28 cellular contexts compared by ENCODE assay signal in the genomic region with DNA sequence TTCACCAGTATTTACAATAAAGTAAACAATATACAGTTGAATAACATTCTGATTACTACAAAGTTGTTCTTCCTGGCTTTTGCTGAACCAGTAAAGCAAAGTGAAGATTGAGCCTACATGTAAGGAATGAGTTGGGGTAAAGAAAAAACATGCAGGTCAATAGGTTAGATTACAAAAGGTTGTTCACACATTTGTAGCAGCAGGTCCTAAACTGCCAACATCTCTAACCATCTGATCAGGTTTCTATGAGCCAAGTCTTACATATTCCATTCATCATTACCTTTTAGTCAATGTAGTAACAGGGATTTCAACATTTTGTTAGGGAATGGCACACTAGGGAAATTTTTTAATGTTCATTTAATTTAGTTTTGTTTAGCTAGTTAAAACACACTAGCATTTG. TPM values are rescaled to one million over a fixed set of nuclear protein-coding genes. Genes with fewer than 3 reads are reported as not detected.
"Had no signal": no experiment of that assay in that cellular context is flagged by ENCODE, and none has a peak within 500 bp of the region (broad histone marks: within the 10 kb centered on the region; RNA-seq: fewer than 3 reads in every experiment).

No MANE protein-coding gene starts in this region.

- H3K36me3 ChIP-seq: ascending aorta, gastrocnemius medialis, ovary, uterus, WERI-Rb-1 had no signal

- ATAC-seq: gastrocnemius medialis; sciatic nerve; stimulated activated naive CD8-positive, alpha-beta T cell treated with anti-CD3 and anti-CD28 coated beads, Interleukin-15, amount 100 ng/mL, for 72 hours had no signal

- H3K9me3 ChIP-seq: ascending aorta, gastrocnemius medialis, ovary, uterus had no signal

- DNase-seq: activated CD4-positive, alpha-beta T cell treated with anti-CD3 and anti-CD28 coated beads for 48 hours; activated CD4-positive, alpha-beta T cell treated with anti-CD3 and anti-CD28 coated beads, Interleukin-2, amount 50 U/mL, for 48 hours; activated CD8-positive, alpha-beta memory T cell treated with anti-CD3 and anti-CD28 coated beads for 24 hours; activated effector memory CD4-positive, alpha-beta T cell treated with Interleukin-2 at 50 U/mL for 16 hours; activated naive CD4-positive, alpha-beta T cell treated with Interleukin-2 at 50 U/mL for 16 hours; activated naive CD8-positive, alpha-beta T cell treated with anti-CD3 and anti-CD28 coated beads, Interleukin-2, amount 10 ng/mL, durations not matched to agents 7 days and 5 days; central memory CD4-positive, alpha-beta T cell; dermis blood vessel endothelial cell; effector CD8-positive, alpha-beta T cell; erythroblast; gastrocnemius medialis; islet precursor cell; left cardiac atrium; left ventricle myocardium superior; nephron progenitor cell; ovary; retina; stimulated activated CD4-positive, alpha-beta T cell treated with anti-CD3 and anti-CD28 coated beads, Interleukin-4, amount 100 ng/mL, for 24 hours; stimulated activated naive CD8-positive, alpha-beta T cell treated with anti-CD3 and anti-CD28 coated beads, Interleukin-15, amount 100 ng/mL, for 72 hours; substantia nigra; T-helper 17 cell; T1000; uterus; WERI-Rb-1 had no signal

- H3K4me3 ChIP-seq: ascending aorta, gastrocnemius medialis, hepatocyte, ovary, skin epidermis, uterus had no signal

- H3K4me1 ChIP-seq: gastrocnemius medialis, uterus had no signal

- H3K27me3 ChIP-seq: ascending aorta, gastrocnemius medialis, hepatocyte, ovary, uterus had no signal

- H3K27ac ChIP-seq: ascending aorta, gastrocnemius medialis, hepatocyte, ovary, uterus, WERI-Rb-1 had no signal

RNA-seq across cellular contexts. Expression of a gene that starts 9.3 kb away (rescaled TPM):
- total RNA-seq: ascending aorta had no signal

RNA-seq across cellular contexts. Expression of a gene that starts 59.5 kb away (rescaled TPM):
- total RNA-seq: activated naive CD8-positive, alpha-beta T cell treated with anti-CD3 and anti-CD28 coated beads, Interleukin-2, amount 10 ng/mL, durations not matched to agents 7 days and 5 days had no signal
